1 cellular context compared by ENCODE assay signal in the genomic region with DNA sequence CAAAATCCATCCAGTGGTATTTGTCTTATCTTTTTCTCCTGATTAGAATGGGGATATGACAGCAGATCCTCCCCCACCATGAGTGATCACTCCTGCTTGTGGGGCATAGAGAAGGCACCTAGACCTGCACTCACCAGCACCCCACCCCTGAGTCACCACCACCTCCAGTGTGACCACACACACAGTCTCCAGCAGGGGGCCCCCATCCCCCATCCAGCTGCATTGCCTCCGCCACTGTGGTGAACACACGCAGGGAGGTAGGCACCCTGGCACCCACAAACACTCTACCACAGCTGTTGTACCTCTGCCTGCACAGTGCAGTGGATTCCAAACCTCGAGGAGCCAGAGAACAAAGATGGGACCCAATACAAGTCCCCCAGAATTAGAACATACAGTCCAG.
TF ChIP-seq lines count a peak whose summit lies in the region.

No MANE protein-coding gene starts in this region.

TF ChIP-seq in H1, 55 proteins besides CTCF, POLR2A, EP300 and RAD21 (continued from another document):
- no peak for TF ChIP-seq JUND (IDR thresholded peaks at IDR 0.05; ENCODE audit: low read length)
- no peak for TF ChIP-seq NRF1 (IDR thresholded peaks at IDR 0.05; ENCODE audit: low read depth, low read length)
- no peak for TF ChIP-seq BACH1 (IDR thresholded peaks at IDR 0.05; ENCODE audit: low read length)
- TF ChIP-seq KDM5A (IDR thresholded peaks at IDR 0.05; ENCODE audit: low read length), result no peak
- TF ChIP-seq RBBP5 (IDR thresholded peaks at IDR 0.05; ENCODE audit: borderline replicate concordance, low read depth, low read length), result no peak
- TF ChIP-seq CTBP2 (IDR thresholded peaks at IDR 0.05; ENCODE audit: borderline replicate concordance, insufficient read depth, insufficient read length, low read length), result no peak
- no peak for TF ChIP-seq RXRA (IDR thresholded peaks at IDR 0.05; ENCODE audit: insufficient read depth, low read depth, low read length)
- no peak for TF ChIP-seq SIRT6 (IDR thresholded peaks at IDR 0.05; ENCODE audit: low read length)
- TF ChIP-seq POLR2AphosphoS5 (IDR thresholded peaks at IDR 0.05; ENCODE audit: low read depth, low read length), result no peak
- no peak for TF ChIP-seq CBX8 (IDR thresholded peaks at IDR 0.05; ENCODE audit: borderline replicate concordance, low read depth, low read length)
- TF ChIP-seq BRCA1 (IDR thresholded peaks at IDR 0.05; ENCODE audit: low read depth, low read length), result no peak
- TF ChIP-seq CREB1 (IDR thresholded peaks at IDR 0.05), result no peak
- TF ChIP-seq ASH2L (IDR thresholded peaks at IDR 0.05; ENCODE audit: low read length), result no peak
- no peak for TF ChIP-seq HDAC2 (IDR thresholded peaks at IDR 0.05; ENCODE audit: borderline replicate concordance in 1 of 2, low read depth in 2 of 2, low read length in 2 of 2)
- TF ChIP-seq, protein P1, sequence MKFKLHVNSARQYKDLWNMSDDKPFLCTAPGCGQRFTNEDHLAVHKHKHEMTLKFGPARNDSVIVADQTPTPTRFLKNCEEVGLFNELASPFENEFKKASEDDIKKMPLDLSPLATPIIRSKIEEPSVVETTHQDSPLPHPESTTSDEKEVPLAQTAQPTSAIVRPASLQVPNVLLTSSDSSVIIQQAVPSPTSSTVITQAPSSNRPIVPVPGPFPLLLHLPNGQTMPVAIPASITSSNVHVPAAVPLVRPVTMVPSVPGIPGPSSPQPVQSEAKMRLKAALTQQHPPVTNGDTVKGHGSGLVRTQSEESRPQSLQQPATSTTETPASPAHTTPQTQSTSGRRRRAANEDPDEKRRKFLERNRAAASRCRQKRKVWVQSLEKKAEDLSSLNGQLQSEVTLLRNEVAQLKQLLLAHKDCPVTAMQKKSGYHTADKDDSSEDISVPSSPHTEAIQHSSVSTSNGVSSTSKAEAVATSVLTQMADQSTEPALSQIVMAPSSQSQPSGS (IDR thresholded peaks at IDR 0.05; ENCODE audit: low read length), result no peak
- TF ChIP-seq SAP30 (IDR thresholded peaks at IDR 0.05; ENCODE audit: insufficient read depth, insufficient replicate concordance, low read length), result no peak
- TF ChIP-seq, protein P2, sequence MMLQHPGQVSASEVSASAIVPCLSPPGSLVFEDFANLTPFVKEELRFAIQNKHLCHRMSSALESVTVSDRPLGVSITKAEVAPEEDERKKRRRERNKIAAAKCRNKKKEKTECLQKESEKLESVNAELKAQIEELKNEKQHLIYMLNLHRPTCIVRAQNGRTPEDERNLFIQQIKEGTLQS (IDR thresholded peaks at IDR 0.05; ENCODE audit: insufficient read depth, low read depth, low read length), result no peak
